In genomic region chrX:45623266-45623665, GRCh38 we compare ENCODE assay signal across 11 cellular contexts.
DNase-seq lines count a peak whose midpoint lies in the region; ATAC-seq and TF ChIP-seq lines count a peak whose summit lies in the region.
"Had no signal": no experiment of that assay in that cellular context is flagged by ENCODE, and none has a peak within 500 bp of the region (broad histone marks: within the 10 kb centered on the region; RNA-seq: fewer than 3 reads in every experiment).

No MANE protein-coding gene starts in this region.

- peaks cover 16% of the 10 kb centered on the region for H3K4me1 ChIP-seq in fibroblast of lung (ENCODE audit: control insufficient read depth, extremely low read depth, insufficient read depth, low read length)
- no peaks in the 10 kb centered on the region for H3K4me1 ChIP-seq in psoas muscle
- H3K4me1 ChIP-seq: parathyroid adenoma had no signal

- no peaks in the 10 kb centered on the region for H3K9me3 ChIP-seq in fibroblast of lung (ENCODE audit: control insufficient read depth, insufficient read depth, low read depth, low read length)
- H3K9me3 ChIP-seq in psoas muscle: peaks cover 4% of the 10 kb centered on the region

- intact Hi-C loops in psoas muscle (cut with DNase I): no loop called here

- H3K9ac ChIP-seq in fibroblast of lung (ENCODE audit: insufficient read depth, low read length): peak overlapping the region; percentile 42
- H3K9ac ChIP-seq: parathyroid adenoma had no signal

- H3K4me2 ChIP-seq in fibroblast of lung (ENCODE audit: extremely low read depth, insufficient read depth, low read length): no peak overlapping the region

- no peak for TF ChIP-seq CTCF in fibroblast of lung (conservative IDR thresholded peaks at IDR 0.05 in 1 of 2, IDR thresholded peaks at IDR 0.05 in 1 of 2; ENCODE audit: low read depth in 1 of 2, low read length in 2 of 2)
- no peak for TF ChIP-seq CTCF in psoas muscle (IDR thresholded peaks at IDR 0.05)

- H4K20me1 ChIP-seq in fibroblast of lung (ENCODE audit: control insufficient read depth, extremely low read depth, insufficient read depth, low read length): no peaks in the 10 kb centered on the region

- H3K27me3 ChIP-seq in fibroblast of lung (ENCODE audit: control insufficient read depth, insufficient read depth, low read length) (no peaks in the 10 kb centered on the region), psoas muscle (ENCODE audit: insufficient read depth in 3 of 3, low read length in 2 of 3) (peaks cover 0 to 19% (median 0%) of the 10 kb centered on the region in 3 donors)

- no peak overlapping the region for H3K4me3 ChIP-seq in fibroblast of lung (replicated peaks in 1 of 4; ENCODE audit: control extremely low read depth in 1 of 4, insufficient read depth in 1 of 4, low read depth in 3 of 4, low read length in 4 of 4)
- no peak overlapping the region for H3K4me3 ChIP-seq in psoas muscle

- no peaks in the 10 kb centered on the region for H3K79me2 ChIP-seq in fibroblast of lung (ENCODE audit: control insufficient read depth, insufficient read depth, low read length)
- H3K79me2 ChIP-seq: parathyroid adenoma had no signal

- H3K27ac ChIP-seq in fibroblast of lung (ENCODE audit: insufficient read depth, low read length) (peak overlapping the region; percentile 91), psoas muscle (no peak overlapping the region)
- H3K27ac ChIP-seq: parathyroid adenoma had no signal

- no peaks in the 10 kb centered on the region for H3K36me3 ChIP-seq in fibroblast of lung (ENCODE audit: control insufficient read depth, insufficient read depth, low read length)
- H3K36me3 ChIP-seq in psoas muscle (ENCODE audit: insufficient read depth in 1 of 2, low read depth in 1 of 2): no peaks in the 10 kb centered on the region

- DNase-seq in ELR (ENCODE audit: low read depth) (peak; percentile 84), RPMI7951 (ENCODE audit: low read depth) (peak; percentile 98), fibroblast of lung (ENCODE audit: low read depth in 2 of 2) (peak; percentile 93 to 96), renal cortical epithelial cell (ENCODE audit: low read depth) (peak; percentile 98), NOMO-1 (lab: John Stamatoyannopoulos, UW; ENCODE audit: unreplicated experiment in 2 of 2) (no peak), psoas muscle (no peak), NCI-H1048 (lab: John Stamatoyannopoulos, UW) (no peak)
- DNase-seq: activated B cell treated with CpG ODN at 0.5 μM for 24 hours; activated naive CD8-positive, alpha-beta T cell treated with anti-CD3 and anti-CD28 coated beads, Interleukin-2, amount 50 U/mL, for 24 hours had no signal

- H2AFZ ChIP-seq in fibroblast of lung (ENCODE audit: low read length): no peak overlapping the region
- H2AFZ ChIP-seq: parathyroid adenoma had no signal

- ATAC-seq in HG03432 (IDR thresholded peaks at IDR 0.05; ENCODE audit: unreplicated experiment) (no peak), psoas muscle (no peak)
- ATAC-seq: activated naive CD8-positive, alpha-beta T cell treated with anti-CD3 and anti-CD28 coated beads, Interleukin-2, amount 50 U/mL, for 24 hours had no signal

Comparison
In these comparisons a context has a peak if more than half of its experiments do, and no peak if none do; other contexts are left out.
1. DNase-seq: peak in ELR (single experiment), RPMI7951 (single experiment), fibroblast of lung (2 of 2) and renal cortical epithelial cell (single experiment); none in NOMO-1 (0 of 2), psoas muscle (0 of 2) and NCI-H1048 (single experiment).